ENCODE assay signal across 8 cellular contexts in the genomic region with DNA sequence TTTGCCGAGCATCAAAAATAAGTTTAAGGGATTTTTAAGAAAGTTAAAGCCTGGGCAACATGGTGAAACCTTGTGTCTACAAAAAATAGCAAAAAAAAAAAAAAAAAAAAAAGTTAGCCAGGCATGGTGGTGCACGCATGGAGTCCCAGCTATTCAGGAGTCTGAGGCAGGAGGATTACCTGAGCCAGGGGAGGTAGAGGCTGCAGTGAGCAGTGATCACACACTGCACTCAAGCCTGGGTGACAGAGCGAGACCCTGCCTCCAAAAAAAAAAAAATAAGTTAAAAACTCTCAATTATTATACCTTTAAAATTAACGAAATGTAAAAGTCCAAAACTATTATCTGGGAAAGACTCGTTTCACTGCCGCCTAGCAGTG. TPM values are rescaled to one million over a fixed set of nuclear protein-coding genes. Genes with fewer than 3 reads are reported as not detected.
DNase-seq lines count a peak whose midpoint lies in the region; ATAC-seq, FAIRE-seq and TF ChIP-seq lines count a peak whose summit lies in the region.

No MANE protein-coding gene starts in this region.

- H3K27me3 ChIP-seq in ACC112 (ENCODE audit: insufficient read depth, low read length) (no peaks in the 10 kb centered on the region), HUES48 (ENCODE audit: control insufficient read depth, insufficient read depth, low read length) (no peaks in the 10 kb centered on the region), bronchial epithelial cell (ENCODE audit: control insufficient read depth, insufficient read depth, low read length) (no peaks in the 10 kb centered on the region), mucosa of rectum (ENCODE audit: control insufficient read depth in 2 of 2, insufficient read depth in 2 of 2, low read length in 2 of 2) (no peaks in the 10 kb centered on the region)

- H3K9ac ChIP-seq in HUES48 (ENCODE audit: low read depth, low read length) (peak overlapping the region; percentile 70; the same call in 1 of the 2 replicates), mucosa of rectum (ENCODE audit: low read depth in 1 of 2, low read length in 2 of 2) (peak overlapping the region; percentile 79 to 95)

- H3K4me3 ChIP-seq in ACC112 (ENCODE audit: low read depth, low read length) = peak overlapping the region; percentile 97
- H3K4me3 ChIP-seq in HUES48 (ENCODE audit: low read depth, low read length) = peak overlapping the region; percentile 91
- peak overlapping the region; percentile 95 for H3K4me3 ChIP-seq in bronchial epithelial cell (ENCODE audit: low read depth, low read length)
- peak overlapping the region; percentile 87 to 98 for H3K4me3 ChIP-seq in mucosa of rectum (ENCODE audit: low read length in 2 of 2)

- H3K4me1 ChIP-seq in ACC112 (ENCODE audit: control insufficient read depth, insufficient read depth, low read length, unreplicated experiment) = peaks cover 35% of the 10 kb centered on the region
- H3K4me1 ChIP-seq in HUES48 (ENCODE audit: control insufficient read depth, insufficient read depth, low read length) = no peaks in the 10 kb centered on the region
- H3K4me1 ChIP-seq in mucosa of rectum (ENCODE audit: control insufficient read depth in 2 of 2, insufficient read depth in 2 of 2, low read length in 2 of 2) = peaks cover 23 to 28% of the 10 kb centered on the region in 2 donors

- ATAC-seq in HG02798 (IDR thresholded peaks at IDR 0.05; ENCODE audit: poor library complexity, unreplicated experiment) = no peak

- peak overlapping the region; percentile 91 for H3K27ac ChIP-seq in ACC112 (ENCODE audit: low read depth, low read length)
- peak overlapping the region; percentile 81 for H3K27ac ChIP-seq in HUES48 (ENCODE audit: low read depth, low read length)
- H3K27ac ChIP-seq in mucosa of rectum (ENCODE audit: low read depth in 2 of 2, low read length in 2 of 2) = peak overlapping the region; percentile 94 to 96

- peaks cover 62% of the 10 kb centered on the region for H3K79me2 ChIP-seq in ACC112 (ENCODE audit: control insufficient read depth, insufficient read depth, low read length, unreplicated experiment)

- TF ChIP-seq CTCF in bronchial epithelial cell (IDR thresholded peaks at IDR 0.05; ENCODE audit: insufficient read depth, low read length, severe bottlenecking) = no peak

- FAIRE-seq in bronchial epithelial cell (lab: Jason Lieb, UNC) = no peak

- no peak overlapping the region for H2AFZ ChIP-seq in ACC112 (ENCODE audit: low read length, unreplicated experiment)

- no peak for DNase-seq in bronchial epithelial cell (ENCODE audit: low read depth)
- no peak for DNase-seq in NCI-H510A treated with DMSO at 0.1 percent for 48 hours (lab: John Stamatoyannopoulos, UW)
- no peak for DNase-seq in 8988T
- DNase-seq in activated CD4-positive, CD25-positive, alpha-beta regulatory T cell (lab: John Stamatoyannopoulos, UW) = no peak

- H3K9me3 ChIP-seq in HUES48 (ENCODE audit: control insufficient read depth, insufficient read depth, low read length) (no peaks in the 10 kb centered on the region), mucosa of rectum (ENCODE audit: control insufficient read depth in 2 of 2, low read length in 2 of 2) (no peaks in the 10 kb centered on the region)

- H3K36me3 ChIP-seq in ACC112 (ENCODE audit: insufficient read depth, low read length) = peaks cover 12% of the 10 kb centered on the region
- peaks cover 19% of the 10 kb centered on the region; the same call in 1 of the 2 replicates for H3K36me3 ChIP-seq in HUES48 (ENCODE audit: control insufficient read depth, insufficient read depth, low read length)
- H3K36me3 ChIP-seq in bronchial epithelial cell (ENCODE audit: control insufficient read depth, insufficient read depth, low read length) = peaks cover 1% of the 10 kb centered on the region
- H3K36me3 ChIP-seq in mucosa of rectum (ENCODE audit: control insufficient read depth in 2 of 2, insufficient read depth in 2 of 2, low read length in 2 of 2) = peaks cover 4% of the 10 kb centered on the region in 2 donors

RNA-seq across cellular contexts. Expression of gene KDELR2, which starts 1.2 kb away (rescaled TPM):
- total RNA-seq in bronchial epithelial cell = 72.1 and 90.6 TPM in 2 replicates

RNA-seq across cellular contexts. Expression of gene DAGLB, which starts 35.0 kb away (rescaled TPM):
- 22.5 and 27.1 TPM in 2 replicates for total RNA-seq in bronchial epithelial cell
